24 cellular contexts compared by ENCODE assay signal in the genomic region with DNA sequence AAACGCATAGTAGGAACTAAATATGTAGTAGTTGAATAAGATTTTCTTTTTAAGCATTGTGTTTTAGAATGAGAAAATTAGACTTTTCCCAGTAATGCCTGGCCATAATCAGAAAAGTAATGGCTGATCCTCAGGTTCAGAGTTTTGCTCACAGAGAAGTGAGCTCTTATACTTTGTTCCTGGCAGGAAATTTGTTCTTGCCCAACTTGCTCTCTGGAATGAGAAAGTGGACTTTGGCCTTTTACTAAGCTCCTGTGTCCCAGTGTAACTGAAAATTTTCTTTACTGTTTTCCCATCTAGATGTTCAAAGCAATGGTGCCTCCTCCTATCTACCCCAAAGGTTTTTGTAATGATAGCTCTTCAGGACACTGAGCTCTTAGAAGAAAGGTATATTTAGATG.
"Had no signal": no experiment of that assay in that cellular context is flagged by ENCODE, and none has a peak within 500 bp of the region (broad histone marks: within the 10 kb centered on the region; RNA-seq: fewer than 3 reads in every experiment).

No MANE protein-coding gene starts in this region.

- H3K9me3 ChIP-seq: heart left ventricle, neutrophil, thyroid gland had no signal

- H3K4me1 Mint-ChIP-seq: activated CD4-positive, alpha-beta T cell treated with anti-CD3 and anti-CD28 coated beads, Interleukin-2, amount 10 ng/mL, durations not matched to agents 7 days and 5 days; activated CD8-positive, alpha-beta memory T cell treated with anti-CD3 and anti-CD28 coated beads, Interleukin-2, amount 10 ng/mL, durations not matched to agents 7 days and 5 days; T-cell had no signal

- FAIRE-seq: endometrium, keratinocyte had no signal

- H3K4me1 ChIP-seq: heart left ventricle, parathyroid adenoma, thyroid gland had no signal

- H2AFZ ChIP-seq: parathyroid adenoma had no signal

- H3K4me3 Mint-ChIP-seq: activated CD4-positive, alpha-beta T cell treated with anti-CD3 and anti-CD28 coated beads, Interleukin-2, amount 10 ng/mL, durations not matched to agents 7 days and 5 days; activated CD8-positive, alpha-beta memory T cell treated with anti-CD3 and anti-CD28 coated beads, Interleukin-2, amount 10 ng/mL, durations not matched to agents 7 days and 5 days; activated CD8-positive, alpha-beta T cell treated with anti-CD3 and anti-CD28 coated beads for 36 hours; activated naive CD4-positive, alpha-beta T cell treated with anti-CD3 and anti-CD28 coated beads, Interleukin-2, amount 50 U/mL, for 24 hours; activated T-helper 1 cell treated with anti-CD3 and anti-CD28 coated beads, Interleukin-12 subunit alpha, Interleukin-12 subunit beta, Interleukin-2, Interleukin-4 antibody, amounts not matched to agents 30 ng/mL and 10 ng/mL and 1 ng/mL, durations not matched to agents 14 hours and 24 hours and 36 hours; natural killer cell treated with Interleukin-12 subunit alpha and Interleukin-12 subunit beta and Interleukin-15 and Interleukin-18, amount 100 ng/mL, for 72 hours; T-cell; T-helper 2 cell treated with Interferon-gamma antibody and Interleukin-4, amounts not matched to agents 5 μg/mL and 100 μg/mL, for 36 hours had no signal

- H3K27ac Mint-ChIP-seq: activated CD4-positive, alpha-beta T cell treated with anti-CD3 and anti-CD28 coated beads, Interleukin-2, amount 10 ng/mL, durations not matched to agents 7 days and 5 days; activated CD8-positive, alpha-beta memory T cell treated with anti-CD3 and anti-CD28 coated beads, Interleukin-2, amount 10 ng/mL, durations not matched to agents 7 days and 5 days; activated CD8-positive, alpha-beta T cell treated with anti-CD3 and anti-CD28 coated beads for 36 hours; activated naive CD4-positive, alpha-beta T cell treated with anti-CD3 and anti-CD28 coated beads, Interleukin-2, amount 50 U/mL, for 24 hours; activated T-helper 1 cell treated with anti-CD3 and anti-CD28 coated beads, Interleukin-12 subunit alpha, Interleukin-12 subunit beta, Interleukin-2, Interleukin-4 antibody, amounts not matched to agents 30 ng/mL and 10 ng/mL and 1 ng/mL, durations not matched to agents 14 hours and 24 hours and 36 hours; natural killer cell treated with Interleukin-12 subunit alpha and Interleukin-12 subunit beta and Interleukin-15 and Interleukin-18, amount 100 ng/mL, for 72 hours; T-cell; T-helper 2 cell treated with Interferon-gamma antibody and Interleukin-4, amounts not matched to agents 5 μg/mL and 100 μg/mL, for 36 hours had no signal

- H3K4me3 ChIP-seq: heart left ventricle, smooth muscle cell, thyroid gland had no signal

- H3K79me2 ChIP-seq: parathyroid adenoma had no signal

- ATAC-seq: activated CD8-positive, alpha-beta memory T cell treated with anti-CD3 and anti-CD28 coated beads, Interleukin-2, amount 10 ng/mL, durations not matched to agents 7 days and 5 days; activated CD8-positive, alpha-beta T cell treated with anti-CD3 and anti-CD28 coated beads for 36 hours; heart left ventricle; natural killer cell treated with Interleukin-12 subunit alpha and Interleukin-12 subunit beta and Interleukin-15 and Interleukin-18, amount 100 ng/mL, for 72 hours; sciatic nerve; SK-N-SH treated with all-trans-retinoic acid at 6 μM for 48 hours; T-cell had no signal

- H3K9me3 Mint-ChIP-seq: activated CD8-positive, alpha-beta T cell treated with anti-CD3 and anti-CD28 coated beads for 36 hours; activated naive CD4-positive, alpha-beta T cell treated with anti-CD3 and anti-CD28 coated beads, Interleukin-2, amount 50 U/mL, for 24 hours; activated T-helper 1 cell treated with anti-CD3 and anti-CD28 coated beads, Interleukin-12 subunit alpha, Interleukin-12 subunit beta, Interleukin-2, Interleukin-4 antibody, amounts not matched to agents 30 ng/mL and 10 ng/mL and 1 ng/mL, durations not matched to agents 14 hours and 24 hours and 36 hours; natural killer cell treated with Interleukin-12 subunit alpha and Interleukin-12 subunit beta and Interleukin-15 and Interleukin-18, amount 100 ng/mL, for 72 hours; T-cell had no signal

- H3K27me3 ChIP-seq: heart left ventricle, neutrophil, thyroid gland had no signal

- DNase-seq: activated CD4-positive, alpha-beta T cell treated with anti-CD3 and anti-CD28 coated beads, Interleukin-2, amount 10 ng/mL, durations not matched to agents 7 days and 5 days; activated CD4-positive, CD25-positive, alpha-beta regulatory T cell treated with anti-CD3 and anti-CD28 coated beads, Interleukin-2, amount 50 U/mL, for 72 hours; activated CD8-positive, alpha-beta memory T cell treated with anti-CD3 and anti-CD28 coated beads, Interleukin-2, amount 10 ng/mL, durations not matched to agents 7 days and 5 days; activated CD8-positive, alpha-beta T cell treated with anti-CD3 and anti-CD28 coated beads for 36 hours; activated gamma-delta T cell treated with Interleukin-2 at 50 U/mL for 16 hours; activated T-cell treated with anti-CD3 and anti-CD28 coated beads for 4 hours; aorta; heart left ventricle; stimulated activated CD4-positive, alpha-beta T cell treated with anti-CD3 and anti-CD28 coated beads, Interleukin-4, amount 100 ng/mL, for 1 hour; stimulated activated naive CD4-positive, alpha-beta T cell treated with Interleukin-2 at 50 U/mL for 16 hours; T-cell; WERI-Rb-1 had no signal

- H3K9ac ChIP-seq: parathyroid adenoma had no signal

- H3K36me3 Mint-ChIP-seq: activated CD8-positive, alpha-beta memory T cell treated with anti-CD3 and anti-CD28 coated beads, Interleukin-2, amount 10 ng/mL, durations not matched to agents 7 days and 5 days; activated naive CD4-positive, alpha-beta T cell treated with anti-CD3 and anti-CD28 coated beads, Interleukin-2, amount 50 U/mL, for 24 hours; natural killer cell treated with Interleukin-12 subunit alpha and Interleukin-12 subunit beta and Interleukin-15 and Interleukin-18, amount 100 ng/mL, for 72 hours; T-cell had no signal

- H3K4me2 ChIP-seq: smooth muscle cell had no signal

- H3K27me3 Mint-ChIP-seq: activated CD4-positive, alpha-beta T cell treated with anti-CD3 and anti-CD28 coated beads, Interleukin-2, amount 10 ng/mL, durations not matched to agents 7 days and 5 days; activated CD8-positive, alpha-beta memory T cell treated with anti-CD3 and anti-CD28 coated beads, Interleukin-2, amount 10 ng/mL, durations not matched to agents 7 days and 5 days; activated CD8-positive, alpha-beta T cell treated with anti-CD3 and anti-CD28 coated beads for 36 hours; activated naive CD4-positive, alpha-beta T cell treated with anti-CD3 and anti-CD28 coated beads, Interleukin-2, amount 50 U/mL, for 24 hours had no signal

- H3K27ac ChIP-seq: heart left ventricle, neutrophil, parathyroid adenoma, WERI-Rb-1 had no signal

- H3K36me3 ChIP-seq: heart left ventricle, neutrophil, thyroid gland, WERI-Rb-1 had no signal
